In the genomic region with DNA sequence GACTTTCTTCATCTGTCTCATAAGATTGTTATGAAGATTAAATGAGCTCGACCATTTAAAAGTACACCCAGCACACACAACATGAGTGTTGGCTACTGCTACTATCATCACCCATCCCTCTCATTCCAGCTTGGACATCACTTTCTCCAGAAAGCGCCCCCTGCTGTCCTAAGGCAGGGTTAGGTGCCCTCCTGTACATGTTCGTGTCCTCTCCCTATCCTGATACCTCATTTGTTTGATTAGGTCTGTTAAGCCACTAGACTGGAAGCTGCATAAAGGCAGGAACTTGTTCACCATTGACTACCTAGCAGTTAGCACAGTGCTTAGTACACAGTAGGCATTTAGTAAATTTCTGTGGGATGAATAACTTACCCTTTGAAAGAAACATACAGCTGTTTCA, we compare ENCODE assay signal across 9 cellular contexts.
DNase-seq lines count a peak whose midpoint lies in the region; ATAC-seq and TF ChIP-seq lines count a peak whose summit lies in the region.
"Had no signal": no experiment of that assay in that cellular context is flagged by ENCODE, and none has a peak within 500 bp of the region (broad histone marks: within the 10 kb centered on the region; RNA-seq: fewer than 3 reads in every experiment).

No MANE protein-coding gene starts in this region.

- TF ChIP-seq CTCF in right lobe of liver (IDR thresholded peaks at IDR 0.05): peak; percentile 4 to 44 (median 14)
- TF ChIP-seq CTCF in prostate gland (IDR thresholded peaks at IDR 0.05): no peak

- no peak for TF ChIP-seq POLR2A in right lobe of liver (IDR thresholded peaks at IDR 0.05)
- no peak for TF ChIP-seq POLR2A in prostate gland (IDR thresholded peaks at IDR 0.05)

- H3K9me3 ChIP-seq in CD4-positive, alpha-beta memory T cell (ENCODE audit: control insufficient read depth in 1 of 2, low read length in 2 of 2): no peaks in the 10 kb centered on the region
- H3K9me3 ChIP-seq in right lobe of liver (no peaks in the 10 kb centered on the region), prostate gland (no peaks in the 10 kb centered on the region)

- intact Hi-C loops in CD4-positive, alpha-beta memory T cell (cut with micrococcal nuclease): no loop called here
- intact Hi-C loops in right lobe of liver (cut with DNase I): no loop called here
- intact Hi-C loops in prostate gland (cut with DNase I): no loop called here

- H3K36me3 Mint-ChIP-seq in CD4-positive, alpha-beta memory T cell: no peaks in the 10 kb centered on the region

- H3K27ac Mint-ChIP-seq in CD4-positive, alpha-beta memory T cell: no peak overlapping the region

- DNase-seq in CD4-positive, alpha-beta memory T cell: peak in 4 of 5 donors; percentile 4 to 17 (median 6)
- peak; percentile 32 for DNase-seq in Jurkat, Clone E6-1 (ENCODE audit: low read depth, low spot score)
- DNase-seq in activated T-helper 9 cell treated with anti-CD3 and anti-CD28 coated beads, Interleukin-2, amount 50 U/mL, for 16 hours (ENCODE audit: low read depth): peak; percentile 3
- DNase-seq in right lobe of liver: no peak
- no peak for DNase-seq in prostate gland (ENCODE audit: low spot score)
- DNase-seq in amniotic stem cell (lab: John Stamatoyannopoulos, UW): no peak

- H3K4me1 ChIP-seq in CD4-positive, alpha-beta memory T cell (ENCODE audit: insufficient read depth, low read length): no peaks in the 10 kb centered on the region
- H3K4me1 ChIP-seq in right lobe of liver (no peaks in the 10 kb centered on the region), prostate gland (replicated peaks) (no peaks in the 10 kb centered on the region)

- H3K27me3 ChIP-seq in CD4-positive, alpha-beta memory T cell (ENCODE audit: insufficient read depth, low read length): no peaks in the 10 kb centered on the region
- H3K27me3 ChIP-seq in right lobe of liver (no peaks in the 10 kb centered on the region), prostate gland (replicated peaks; ENCODE audit: insufficient read depth) (no peaks in the 10 kb centered on the region)

- 19% methylated on average over 3 of the region's 3 CpGs for WGBS in right lobe of liver (ENCODE audit: insufficient coverage, low coverage, low lambda C conversion rate, missing lambda C conversion rate)
- 48% methylated on average over 3 of the region's 3 CpGs for WGBS in prostate gland

- peaks cover 2 to 9% of the 10 kb centered on the region in 2 donors for H3K27me3 Mint-ChIP-seq in CD4-positive, alpha-beta memory T cell

- H3K4me1 Mint-ChIP-seq in CD4-positive, alpha-beta memory T cell: peaks cover 2 to 17% (median 8%) of the 10 kb centered on the region in 4 donors

- peaks cover 0 to 1% (median 0%) of the 10 kb centered on the region in 8 donors for H3K9me3 Mint-ChIP-seq in CD4-positive, alpha-beta memory T cell
- H3K9me3 Mint-ChIP-seq: central memory CD8-positive, alpha-beta T cell had no signal

- no peak overlapping the region for H3K4me3 Mint-ChIP-seq in CD4-positive, alpha-beta memory T cell
- H3K4me3 Mint-ChIP-seq: central memory CD8-positive, alpha-beta T cell had no signal

- POLR2A ChIA-PET in CD4-positive, alpha-beta memory T cell (lab: Charles Lee; ENCODE audit: partially characterized antibody): interaction anchor here (0.5 kb wide), 1 partner anchor 52 kb away, joined by 3 read pairs; no protein-coding TSS in a partner anchor

- H3K36me3 ChIP-seq in CD4-positive, alpha-beta memory T cell (ENCODE audit: insufficient read depth, low read length): no peaks in the 10 kb centered on the region
- H3K36me3 ChIP-seq in right lobe of liver (no peaks in the 10 kb centered on the region), prostate gland (no peaks in the 10 kb centered on the region)

- ATAC-seq in right lobe of liver (peak in 2 of 4 donors; percentile 26 to 38), HG02798 (IDR thresholded peaks at IDR 0.05; ENCODE audit: poor library complexity, unreplicated experiment) (no peak), HG03025 (IDR thresholded peaks at IDR 0.05; ENCODE audit: low FRiP score, unreplicated experiment) (no peak)

- CTCF ChIA-PET in CD4-positive, alpha-beta memory T cell (lab: Charles Lee; ENCODE audit: partially characterized antibody): interaction anchor here (0.7 to 1.4 kb wide), 4 partner anchors 15 to 273 kb away, joined by 3 to 6 read pairs (median 4); no protein-coding TSS in a partner anchor

- H3K4me3 ChIP-seq in CD4-positive, alpha-beta memory T cell (ENCODE audit: low read length in 2 of 2): no peak overlapping the region
- no peak overlapping the region for H3K4me3 ChIP-seq in Jurkat, Clone E6-1 (ENCODE audit: low read length)
- H3K4me3 ChIP-seq in right lobe of liver (no peak overlapping the region), prostate gland (no peak overlapping the region)

- no peak overlapping the region for H3K27ac ChIP-seq in CD4-positive, alpha-beta memory T cell (ENCODE audit: low read depth, low read length)
- H3K27ac ChIP-seq in right lobe of liver: no peak overlapping the region
- H3K27ac ChIP-seq in prostate gland: no peak overlapping the region

Comparison
In these comparisons a context has a peak if more than half of its experiments do, and no peak if none do; other contexts are left out.
1. DNase-seq: peak in CD4-positive, alpha-beta memory T cell (4 of 5), Jurkat, Clone E6-1 (single experiment) and activated T-helper 9 cell treated with anti-CD3 and anti-CD28 coated beads, Interleukin-2, amount 50 U/mL, for 16 hours (single experiment); none in right lobe of liver (0 of 3), prostate gland (single experiment) and amniotic stem cell (single experiment).
2. CTCF ChIP-seq: peak in right lobe of liver (4 of 4); none in prostate gland (0 of 4).